Comparison of ENCODE assay signal across 25 cellular contexts in the genomic region with DNA sequence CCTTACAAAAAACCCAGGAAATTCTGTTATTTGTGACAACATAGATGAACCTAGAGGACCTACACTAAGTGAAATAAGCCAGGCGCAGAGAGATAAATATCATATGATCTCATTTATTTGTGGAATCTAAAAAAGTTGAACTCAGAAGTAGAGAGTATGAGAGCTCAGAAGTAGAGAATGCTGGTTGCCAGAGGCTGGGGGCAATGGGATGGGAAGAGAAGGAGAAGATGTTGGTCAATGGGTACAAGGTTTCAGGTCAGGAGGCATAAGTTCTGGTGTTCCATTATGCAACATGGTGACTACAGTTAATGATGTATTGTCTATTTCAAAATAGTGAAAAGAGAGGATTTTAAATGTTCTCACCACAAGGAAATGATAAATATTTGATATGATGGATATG.
"Had no signal": no experiment of that assay in that cellular context is flagged by ENCODE, and none has a peak within 500 bp of the region (broad histone marks: within the 10 kb centered on the region; RNA-seq: fewer than 3 reads in every experiment).

No MANE protein-coding gene starts in this region.

- H3K9me3 ChIP-seq: stomach, suprapubic skin, testis, thoracic aorta, thyroid gland, transverse colon, upper lobe of left lung, upper lobe of right lung, uterus, vagina had no signal

- H3K27me3 ChIP-seq: testis, thyroid gland, tibial nerve, upper lobe of left lung, upper lobe of right lung, uterus, vagina had no signal

- H3K4me1 ChIP-seq: stomach, testis, thyroid gland, tibial artery, tibial nerve, transverse colon, upper lobe of left lung, upper lobe of right lung, uterus, vagina had no signal

- H3K36me3 ChIP-seq: stomach, suprapubic skin, thoracic aorta, thyroid gland, tibial artery, tibial nerve, transverse colon, upper lobe of left lung, upper lobe of right lung, uterus, vagina had no signal

- ATAC-seq: stimulated activated effector memory CD8-positive, alpha-beta T cell treated with anti-CD3 and anti-CD28 coated beads, Interleukin-12 subunit alpha, Interleukin-12 subunit beta, amount 100 ng/mL, for 72 hours; stimulated activated memory B cell treated with anti-CD40 and anti-IgM and Interleukin-4, amounts not matched to agents 10 μg/mL and 1 μg/mL and 100 μg/mL, for 72 hours; stimulated activated naive B cell treated with anti-CD40 and anti-IgM and Interleukin-4, amounts not matched to agents 10 μg/mL and 1 μg/mL and 100 μg/mL, for 72 hours; stimulated activated naive CD8-positive, alpha-beta T cell treated with anti-CD3 and anti-CD28 coated beads, Interleukin-15, amount 100 ng/mL, for 72 hours; stimulated activated naive CD8-positive, alpha-beta T cell treated with anti-CD3 and anti-CD28 coated beads, Interleukin-15, Interleukin-2, amounts not matched to agents 100 U/mL and 50 U/mL, for 24 hours; upper lobe of right lung had no signal

- DNase-seq: stimulated activated CD4-positive, alpha-beta T cell treated with anti-CD3 and anti-CD28 coated beads, Interleukin-2, amount 100 ng/mL, for 48 hours; stimulated activated CD4-positive, alpha-beta T cell treated with anti-CD3 and anti-CD28 coated beads, Interleukin-4, amount 100 ng/mL, for 1 hour; stimulated activated CD4-positive, alpha-beta T cell treated with anti-CD3 and anti-CD28 coated beads, Interleukin-4, amount 100 ng/mL, for 24 hours; stimulated activated CD4-positive, alpha-beta T cell treated with anti-CD3 and anti-CD28 coated beads, Interleukin-4, amount 100 ng/mL, for 4 hours; stimulated activated CD8-positive, alpha-beta memory T cell treated with anti-CD3 and anti-CD28 coated beads, Interleukin-4, amount 100 ng/mL, for 48 hours; stimulated activated naive B cell treated with anti-CD40 and anti-IgM and Interleukin-4, amounts not matched to agents 10 μg/mL and 1 μg/mL and 100 μg/mL, for 72 hours; stimulated activated naive CD4-positive, alpha-beta T cell; stimulated activated naive CD4-positive, alpha-beta T cell treated with Interleukin-2 at 50 U/mL for 16 hours; stimulated activated naive CD8-positive, alpha-beta T cell treated with anti-CD3 and anti-CD28 coated beads, Interleukin-15, amount 100 ng/mL, for 72 hours; stimulated activated naive CD8-positive, alpha-beta T cell treated with anti-CD3 and anti-CD28 coated beads, Interleukin-15, Interleukin-2, amounts not matched to agents 100 U/mL and 50 U/mL, for 24 hours; stomach; substantia nigra; testis; thyroid gland; tibial artery; transverse colon; upper lobe of left lung; upper lobe of right lung; uterus had no signal

- H3K4me3 ChIP-seq: stomach, suprapubic skin, testis, thoracic aorta, thyroid gland, tibial artery, tibial nerve, transverse colon, upper lobe of left lung, upper lobe of right lung, uterus, vagina had no signal

- H3K27ac ChIP-seq: stomach, suprapubic skin, testis, thoracic aorta, thyroid gland, tibial artery, tibial nerve, transverse colon, upper lobe of left lung, upper lobe of right lung, uterus, vagina had no signal
